ENCODE assay signal across 8 cellular contexts in the genomic region with DNA sequence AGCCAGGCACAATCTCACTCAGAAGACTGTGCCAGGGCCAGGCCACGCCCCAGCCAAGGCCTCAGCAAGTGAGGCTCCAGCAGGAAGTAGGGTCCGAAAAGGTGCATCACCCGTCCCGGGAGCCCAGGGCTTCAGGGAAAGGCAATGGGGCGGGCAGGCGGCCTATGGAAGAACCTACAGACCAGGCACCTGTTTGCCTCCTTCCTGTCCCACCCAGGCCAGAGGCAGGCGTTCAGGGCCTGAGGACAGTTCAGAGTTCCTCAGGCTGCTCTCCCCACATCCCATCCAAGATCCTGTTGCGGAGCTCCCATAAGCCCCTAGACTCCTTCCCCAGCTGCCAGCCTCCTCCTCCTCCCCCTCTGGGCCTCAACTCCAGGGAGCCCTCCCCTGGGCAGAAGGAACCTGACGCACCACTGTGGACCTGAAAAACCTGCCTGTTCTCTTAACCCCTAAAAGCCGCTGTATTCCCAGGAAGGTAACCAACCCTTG. TPM values are rescaled to one million over a fixed set of nuclear protein-coding genes. Genes with fewer than 3 reads are reported as not detected.
A peak's percentile ranks its signal among the peaks of the same experiment; 100 is the strongest.
DNase-seq lines count a peak whose midpoint lies in the region; ATAC-seq, FAIRE-seq and TF ChIP-seq lines count a peak whose summit lies in the region.

No MANE protein-coding gene starts in this region.

- H3K36me3 Mint-ChIP-seq in T-helper 17 cell (ENCODE audit: low read depth), result no peaks in the 10 kb centered on the region

- no peak for TF ChIP-seq EP300 in upper lobe of left lung (IDR thresholded peaks at IDR 0.05)

- ATAC-seq in T-helper 17 cell (no peak), upper lobe of left lung (ENCODE audit: low FRiP score in 2 of 2) (peak in 1 of 2 donors; percentile 58)

- peak overlapping the region; percentile 81 for H3K27ac Mint-ChIP-seq in T-helper 17 cell

- H3K27me3 ChIP-seq in AG04450 (ENCODE audit: control insufficient read depth, insufficient read depth, low read length) (no peaks in the 10 kb centered on the region), layer of hippocampus (ENCODE audit: control insufficient read depth, insufficient read depth, low read length) (no peaks in the 10 kb centered on the region), upper lobe of left lung (no peaks in the 10 kb centered on the region)

- H3K27ac ChIP-seq in AG04450 (ENCODE audit: low read depth, low read length), result no peak overlapping the region
- H3K27ac ChIP-seq in layer of hippocampus (ENCODE audit: low read depth, low read length), result peak overlapping the region; percentile 32
- H3K27ac ChIP-seq in upper lobe of left lung, result peak overlapping the region; percentile 43 to 79 (median 73)

- FAIRE-seq in GM19239 (lab: Jason Lieb, UNC) (peak; percentile 88), D721Med (lab: Jason Lieb, UNC) (no peak)

- TF ChIP-seq POLR2A in upper lobe of left lung (IDR thresholded peaks at IDR 0.05), result peak in 1 of 4 donors; percentile 44

- peak overlapping the region; percentile 90 for H3K4me3 Mint-ChIP-seq in T-helper 17 cell

- TF ChIP-seq CTCF in AG04450 (IDR thresholded peaks at IDR 0.05; ENCODE audit: low read depth, low read length) (no peak), upper lobe of left lung (IDR thresholded peaks at IDR 0.05) (no peak), D721Med (IDR thresholded peaks at IDR 0.05; ENCODE audit: insufficient read depth, missing control alignments) (no peak)

- no peaks in the 10 kb centered on the region for H3K9me3 ChIP-seq in AG04450 (ENCODE audit: control insufficient read depth, insufficient read depth, low read length)
- H3K9me3 ChIP-seq in T-helper 17 cell (ENCODE audit: control insufficient read depth, low read length, poor library complexity, severe bottlenecking), result no peaks in the 10 kb centered on the region
- no peaks in the 10 kb centered on the region for H3K9me3 ChIP-seq in upper lobe of left lung

- H3K4me1 ChIP-seq in upper lobe of left lung, result peaks cover 44 to 57% (median 49%) of the 10 kb centered on the region in 4 donors

- WGBS in upper lobe of left lung, 2 donors, result 56 to 63% methylated on average over 10 of the region's 10 CpGs

- H3K36me3 ChIP-seq in upper lobe of left lung, result peaks cover 0 to 3% (median 2%) of the 10 kb centered on the region in 4 donors

- peaks cover 38% of the 10 kb centered on the region for H3K4me1 Mint-ChIP-seq in T-helper 17 cell

- DNase-seq in AG04450 (ENCODE audit: low read depth, low spot score) (no peak), GM19239 (ENCODE audit: insufficient read length, low spot score) (peak; percentile 83), T-helper 17 cell (no peak), upper lobe of left lung (peak; percentile 84 to 85), D721Med (ENCODE audit: insufficient read length, low spot score) (no peak), AG08396 (ENCODE audit: low spot score) (no peak), middle frontal gyrus (ENCODE audit: extremely low spot score, low spot score) (no peak)

- H3K4me3 ChIP-seq in AG04450 (ENCODE audit: low read depth, low read length) (0 out of 2 replicates have a peak overlapping the region, but pooled peaks have one; percentile 13), upper lobe of left lung (peak overlapping the region in 2 of 4 donors; percentile 24 to 96)

- POLR2A ChIA-PET in AG04450 (lab: Yijun Ruan, JAX), result interaction anchor here (0.5 kb wide), 1 partner anchor 103 kb away, joined by 8 read pairs; no protein-coding TSS in a partner anchor

- H3K27me3 Mint-ChIP-seq in T-helper 17 cell, result no peaks in the 10 kb centered on the region

- CTCF ChIA-PET in AG04450 (lab: Charles Lee), result interaction anchor here (0.7 to 0.8 kb wide), 2 partner anchors 293 to 302 kb away, joined by 3 to 5 read pairs; no protein-coding TSS in a partner anchor

RNA-seq across cellular contexts. Expression of a gene that starts 2.3 kb away (rescaled TPM):
- polyA plus RNA-seq in AG04450 (2011; rRNA removed), result 7.1 and 9.0 TPM in 2 replicates
- polyA minus RNA-seq in AG04450 (2011; rRNA and poly(A)+ RNA removed), result 9.5 and 12.0 TPM in 2 replicates
- 10 to 100 TPM; 55.2 to 68.6 TPM for total RNA-seq in T-helper 17 cell
- 100 to 1,000 TPM in 2 of 6 donors, 10 to 100 TPM in 4; 47.9 to 137 (median 87.2) TPM for total RNA-seq in upper lobe of left lung

RNA-seq across cellular contexts. Expression of a gene that starts 40.2 kb away (rescaled TPM):
- not detected in 2 replicates for polyA plus RNA-seq in AG04450 (2011; rRNA removed)
- not detected in 2 replicates for polyA minus RNA-seq in AG04450 (2011; rRNA and poly(A)+ RNA removed)
- total RNA-seq in T-helper 17 cell (under 1 TPM; 0.13 to 0.37 TPM), upper lobe of left lung (under 1 TPM in 2 of 6 donors, not detected in 4; 0.34 TPM)

Comparison
In these comparisons a context has a peak if more than half of its experiments do, and no peak if none do; other contexts are left out.
1. DNase-seq: peak in GM19239 (single experiment) and upper lobe of left lung (2 of 2); none in AG04450 (single experiment), T-helper 17 cell (0 of 3), D721Med (single experiment), AG08396 (single experiment) and middle frontal gyrus (single experiment).